Comparison of ENCODE assay signal across 11 cellular contexts in genomic region chr2:160292225-160292624, GRCh38.
DNase-seq lines count a peak whose midpoint lies in the region; ATAC-seq and TF ChIP-seq lines count a peak whose summit lies in the region.
"Had no signal": no experiment of that assay in that cellular context is flagged by ENCODE, and none has a peak within 500 bp of the region (broad histone marks: within the 10 kb centered on the region; RNA-seq: fewer than 3 reads in every experiment).

No MANE protein-coding gene starts in this region.

- peak overlapping the region; percentile 87; the same call in 1 of the 2 replicates for H3K18ac ChIP-seq in IMR-90 (ENCODE audit: low read depth, low read length)

- POLR2A ChIA-PET in AG04450 (lab: Yijun Ruan, JAX) (no interaction called here), IMR-90 (lab: Charles Lee; ENCODE audit: unreplicated experiment) (no interaction called here)

- no peak for TF ChIP-seq POLR2A in IMR-90 (IDR thresholded peaks at IDR 0.05; ENCODE audit: low read depth, low read length)

- peaks cover 35 to 75% of the 10 kb centered on the region in 2 experiments for H3K79me1 ChIP-seq in IMR-90 (ENCODE audit: low read depth in 1 of 2, low read length in 2 of 2)

- no peak overlapping the region for H2AFZ ChIP-seq in IMR-90 (replicated peaks; ENCODE audit: low read length, poor library complexity)

- H2AK5ac ChIP-seq in IMR-90 (ENCODE audit: low read depth, low read length): no peak overlapping the region

- no peak overlapping the region for H4K91ac ChIP-seq in IMR-90 (ENCODE audit: insufficient read depth, low read depth, low read length)

- H3K9me3 ChIP-seq in AG04450 (ENCODE audit: control insufficient read depth, insufficient read depth, low read length) (no peaks in the 10 kb centered on the region), IMR-90 (ENCODE audit: control insufficient read depth, insufficient read depth, low read length) (no peaks in the 10 kb centered on the region), muscle layer of duodenum (ENCODE audit: control insufficient read depth in 1 of 2, low read length in 2 of 2) (no peaks in the 10 kb centered on the region)
- H3K9me3 ChIP-seq: heart right ventricle, mucosa of descending colon had no signal

- peaks cover 29% of the 10 kb centered on the region for H3K36me3 ChIP-seq in IMR-90 (ENCODE audit: control insufficient read depth, insufficient read depth, low read length)
- H3K36me3 ChIP-seq in muscle layer of duodenum (ENCODE audit: control insufficient read depth in 1 of 2, insufficient read depth in 2 of 2, low read length in 2 of 2): peaks cover 14 to 17% of the 10 kb centered on the region in 2 donors

- ATAC-seq in IMR-90 (ENCODE audit: low read depth) (no peak), HG03196 (IDR thresholded peaks at IDR 0.05; ENCODE audit: unreplicated experiment) (no peak)
- ATAC-seq: mucosa of descending colon had no signal

- peak overlapping the region; percentile 55 for H3K23ac ChIP-seq in IMR-90 (ENCODE audit: low read depth, low read length)

- H3K27me3 ChIP-seq in AG04450 (ENCODE audit: control insufficient read depth, insufficient read depth, low read length) (no peaks in the 10 kb centered on the region), IMR-90 (ENCODE audit: control insufficient read depth, insufficient read depth, low read length) (no peaks in the 10 kb centered on the region), muscle layer of duodenum (ENCODE audit: low read depth, low read length) (no peaks in the 10 kb centered on the region)
- H3K27me3 ChIP-seq: heart right ventricle had no signal

- no peak overlapping the region for H3K56ac ChIP-seq in IMR-90 (ENCODE audit: extremely low read depth, insufficient read depth, low read length)

- no peak overlapping the region; the same call in 1 of the 2 replicates for H2BK20ac ChIP-seq in IMR-90 (ENCODE audit: low read depth, low read length)

- H3K4ac ChIP-seq in IMR-90 (ENCODE audit: low read depth, low read length): peak overlapping the region; percentile 94

- peak; percentile 25; the same call in 1 of the 2 replicates for TF ChIP-seq RAD21 in IMR-90 (IDR thresholded peaks at IDR 0.05; ENCODE audit: low read length)

- peak overlapping the region; percentile 86 for H2BK5ac ChIP-seq in IMR-90 (ENCODE audit: low read depth, low read length, poor library complexity, severe bottlenecking)

- WGBS in IMR-90 (ENCODE audit: extremely low coverage in 2 of 2, insufficient read length in 1 of 2), 2 experiments: no CpG with 5 or more reads among the region's 1 CpG

- no peak overlapping the region for H3K14ac ChIP-seq in IMR-90 (replicated peaks; ENCODE audit: low read depth, low read length)

- H3K9ac ChIP-seq in IMR-90 (ENCODE audit: low read depth, low read length): no peak overlapping the region

- no TSS peak for BruUV-seq in IMR-90 (replicated peaks; lab: Mats Ljungman, UMichigan)

- H3K27ac ChIP-seq in AG04450 (ENCODE audit: low read depth, low read length) (no peak overlapping the region), IMR-90 (ENCODE audit: insufficient read depth, low read length) (no peak overlapping the region), muscle layer of duodenum (ENCODE audit: low read length) (peak overlapping the region; percentile 60)

- H2BK120ac ChIP-seq in IMR-90 (ENCODE audit: low read depth, low read length): no peak overlapping the region; the same call in 1 of the 2 replicates

- in situ Hi-C loops in IMR-90 (cut with MboI; ENCODE audit: low sequenced_read_pairs): no loop called here

- intact Hi-C loops in IMR-90 (cut with micrococcal nuclease): no loop called here

- CTCF ChIA-PET in AG04450 (lab: Charles Lee): interaction anchor here (0.6 to 2.0 kb wide), 9 partner anchors 9 to 771 kb away, joined by 3 to 7 read pairs (median 3); no protein-coding TSS in a partner anchor
- CTCF ChIA-PET in IMR-90 (lab: Yijun Ruan, JAX): interaction anchor here (0.6 to 0.8 kb wide), 2 partner anchors 15 to 23 kb away, joined by 3 read pairs; no protein-coding TSS in a partner anchor

- H4K5ac ChIP-seq in IMR-90 (ENCODE audit: low read depth, low read length): peak overlapping the region; percentile 81; the same call in 1 of the 2 replicates

- peaks cover 8% of the 10 kb centered on the region; the same call in 1 of the 2 replicates for H4K20me1 ChIP-seq in IMR-90 (ENCODE audit: insufficient read depth, low read length)

- H3K9me1 ChIP-seq in IMR-90 (ENCODE audit: insufficient read depth, low read length): peaks cover 21% of the 10 kb centered on the region

- H3K4me3 ChIP-seq in AG04450 (ENCODE audit: low read depth, low read length) (no peak overlapping the region), IMR-90 (ENCODE audit: insufficient read depth, low read depth, low read length) (no peak overlapping the region), muscle layer of duodenum (ENCODE audit: low read depth in 1 of 2, low read length in 2 of 2) (no peak overlapping the region)
- H3K4me3 ChIP-seq: heart right ventricle, mucosa of descending colon had no signal

- dilution Hi-C loops in IMR-90 (cut with HindIII; ENCODE audit: low sequenced_read_pairs, unreplicated experiment): no loop called here

- peak; percentile 28 for TF ChIP-seq CTCF in AG04450 (IDR thresholded peaks at IDR 0.05; ENCODE audit: low read depth, low read length)
- TF ChIP-seq CTCF in IMR-90 (conservative IDR thresholded peaks at IDR 0.05; ENCODE audit: low read depth, low read length): no peak

- H2BK15ac ChIP-seq in IMR-90 (ENCODE audit: low read depth, low read length): no peak overlapping the region

- H3K4me1 ChIP-seq in IMR-90 (ENCODE audit: control insufficient read depth, insufficient read depth, low read length) (peaks cover 35% of the 10 kb centered on the region), muscle layer of duodenum (ENCODE audit: control insufficient read depth in 1 of 2, insufficient read depth in 2 of 2, low read length in 2 of 2) (peaks cover 0 to 27% of the 10 kb centered on the region in 2 donors)

- H4K8ac ChIP-seq in IMR-90 (ENCODE audit: low read depth in 2 of 2, low read length in 2 of 2): peak overlapping the region in 1 of 2 experiments; percentile 9; a peak in 1 of 4 replicates

- no peak overlapping the region for H2AK9ac ChIP-seq in IMR-90 (replicated peaks; ENCODE audit: low read depth, low read length, poor library complexity)

- DNase-seq in AG04450 (ENCODE audit: low read depth, low spot score) (no peak), IMR-90 (peak; percentile 36), dermis blood vessel endothelial cell (peak; percentile 43), NCI-H774 (lab: John Stamatoyannopoulos, UW) (no peak), SIG-M5 treated with dmso at 0.1 percent for 504 hours (lab: John Stamatoyannopoulos, UW; ENCODE audit: unreplicated experiment) (no peak)
- DNase-seq in activated CD4-positive, CD25-positive, alpha-beta regulatory T cell (lab: John Stamatoyannopoulos, UW): no peak
- DNase-seq: heart right ventricle, mucosa of descending colon, NCI-H510A treated with DMSO at 0.1 percent for 48 hours had no signal

- no peak overlapping the region for H3K4me2 ChIP-seq in IMR-90 (ENCODE audit: low read depth, low read length)

TF ChIP-seq in IMR-90, 13 proteins besides CTCF, POLR2A, EP300 and RAD21:
- TF ChIP-seq CEBPB (IDR thresholded peaks at IDR 0.05; ENCODE audit: low read depth, low read length) (peak; percentile 67; the same call in 1 of the 2 replicates), CHD1 (IDR thresholded peaks at IDR 0.05; ENCODE audit: low read depth, low read length) (no peak)

Comparison
In these comparisons a context has a peak if more than half of its experiments do, and no peak if none do; other contexts are left out.
1. DNase-seq: peak in IMR-90 (single experiment) and dermis blood vessel endothelial cell (single experiment); none in AG04450 (single experiment), NCI-H774 (single experiment), SIG-M5 treated with dmso at 0.1 percent for 504 hours (single experiment) and activated CD4-positive, CD25-positive, alpha-beta regulatory T cell (0 of 4).